Comparison of ENCODE assay signal across 1 cellular context in genomic region chr6:156687875-156688549, GRCh38.
TF ChIP-seq lines count a peak whose summit lies in the region.

No MANE protein-coding gene starts in this region.

TF ChIP-seq in IMR-90, 13 proteins besides CTCF, POLR2A, EP300 and RAD21 (continued from another document):
- TF ChIP-seq USF2 (IDR thresholded peaks at IDR 0.05; ENCODE audit: low read depth, low read length) (no peak), MXI1 (IDR thresholded peaks at IDR 0.05; ENCODE audit: borderline replicate concordance, low read depth, low read length) (no peak), NFE2L2 (IDR thresholded peaks at IDR 0.05; ENCODE audit: low read depth, low read length) (no peak), CEBPB (IDR thresholded peaks at IDR 0.05; ENCODE audit: low read depth, low read length) (no peak), ELK1 (IDR thresholded peaks at IDR 0.05; ENCODE audit: borderline replicate concordance, low read depth, low read length) (no peak)
